Comparison of ENCODE assay signal across 1 cellular context in the genomic region with DNA sequence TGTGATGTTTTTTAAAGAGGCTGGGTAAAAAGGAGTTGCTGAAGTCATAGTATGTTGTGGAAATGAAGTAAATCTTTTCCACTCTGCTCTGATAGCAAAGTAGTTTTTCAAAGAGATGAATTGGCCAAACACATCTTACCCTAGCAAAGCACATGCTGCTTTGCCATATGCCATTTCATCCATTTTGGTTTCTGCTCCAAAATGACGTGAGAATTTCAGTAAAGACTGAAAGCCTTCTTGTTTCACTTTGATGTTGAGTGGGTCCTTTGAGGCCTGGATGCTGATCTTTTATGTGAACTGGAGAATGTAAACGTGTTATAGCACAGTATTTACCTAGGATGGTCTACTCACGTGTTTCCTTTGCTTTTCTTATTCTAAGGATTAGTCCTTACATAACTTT.
TF ChIP-seq lines count a peak whose summit lies in the region.

No MANE protein-coding gene starts in this region.

TF ChIP-seq in WTC11, 78 proteins besides CTCF, POLR2A, EP300 and RAD21 (continued from another document):
- TF ChIP-seq, protein P1, sequence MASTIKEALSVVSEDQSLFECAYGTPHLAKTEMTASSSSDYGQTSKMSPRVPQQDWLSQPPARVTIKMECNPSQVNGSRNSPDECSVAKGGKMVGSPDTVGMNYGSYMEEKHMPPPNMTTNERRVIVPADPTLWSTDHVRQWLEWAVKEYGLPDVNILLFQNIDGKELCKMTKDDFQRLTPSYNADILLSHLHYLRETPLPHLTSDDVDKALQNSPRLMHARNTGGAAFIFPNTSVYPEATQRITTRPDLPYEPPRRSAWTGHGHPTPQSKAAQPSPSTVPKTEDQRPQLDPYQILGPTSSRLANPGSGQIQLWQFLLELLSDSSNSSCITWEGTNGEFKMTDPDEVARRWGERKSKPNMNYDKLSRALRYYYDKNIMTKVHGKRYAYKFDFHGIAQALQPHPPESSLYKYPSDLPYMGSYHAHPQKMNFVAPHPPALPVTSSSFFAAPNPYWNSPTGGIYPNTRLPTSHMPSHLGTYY (CRISPR knock-in tag; IDR thresholded peaks at IDR 0.05), result no peak
- TF ChIP-seq, protein P2, sequence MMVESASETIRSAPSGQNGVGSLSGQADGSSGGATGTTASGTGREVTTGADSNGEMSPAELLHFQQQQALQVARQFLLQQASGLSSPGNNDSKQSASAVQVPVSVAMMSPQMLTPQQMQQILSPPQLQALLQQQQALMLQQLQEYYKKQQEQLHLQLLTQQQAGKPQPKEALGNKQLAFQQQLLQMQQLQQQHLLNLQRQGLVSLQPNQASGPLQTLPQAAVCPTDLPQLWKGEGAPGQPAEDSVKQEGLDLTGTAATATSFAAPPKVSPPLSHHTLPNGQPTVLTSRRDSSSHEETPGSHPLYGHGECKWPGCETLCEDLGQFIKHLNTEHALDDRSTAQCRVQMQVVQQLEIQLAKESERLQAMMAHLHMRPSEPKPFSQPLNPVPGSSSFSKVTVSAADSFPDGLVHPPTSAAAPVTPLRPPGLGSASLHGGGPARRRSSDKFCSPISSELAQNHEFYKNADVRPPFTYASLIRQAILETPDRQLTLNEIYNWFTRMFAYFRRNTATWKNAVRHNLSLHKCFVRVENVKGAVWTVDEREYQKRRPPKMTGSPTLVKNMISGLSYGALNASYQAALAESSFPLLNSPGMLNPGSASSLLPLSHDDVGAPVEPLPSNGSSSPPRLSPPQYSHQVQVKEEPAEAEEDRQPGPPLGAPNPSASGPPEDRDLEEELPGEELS (CRISPR knock-in tag; IDR thresholded peaks at IDR 0.05), result no peak
- TF ChIP-seq, protein P3, sequence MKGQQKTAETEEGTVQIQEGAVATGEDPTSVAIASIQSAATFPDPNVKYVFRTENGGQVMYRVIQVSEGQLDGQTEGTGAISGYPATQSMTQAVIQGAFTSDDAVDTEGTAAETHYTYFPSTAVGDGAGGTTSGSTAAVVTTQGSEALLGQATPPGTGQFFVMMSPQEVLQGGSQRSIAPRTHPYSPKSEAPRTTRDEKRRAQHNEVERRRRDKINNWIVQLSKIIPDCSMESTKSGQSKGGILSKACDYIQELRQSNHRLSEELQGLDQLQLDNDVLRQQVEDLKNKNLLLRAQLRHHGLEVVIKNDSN (CRISPR knock-in tag; IDR thresholded peaks at IDR 0.05), result no peak
- no peak for TF ChIP-seq GRHL2 (CRISPR knock-in tag; IDR thresholded peaks at IDR 0.05; ENCODE audit: insufficient replicate concordance, severe bottlenecking)
- TF ChIP-seq, protein P4, sequence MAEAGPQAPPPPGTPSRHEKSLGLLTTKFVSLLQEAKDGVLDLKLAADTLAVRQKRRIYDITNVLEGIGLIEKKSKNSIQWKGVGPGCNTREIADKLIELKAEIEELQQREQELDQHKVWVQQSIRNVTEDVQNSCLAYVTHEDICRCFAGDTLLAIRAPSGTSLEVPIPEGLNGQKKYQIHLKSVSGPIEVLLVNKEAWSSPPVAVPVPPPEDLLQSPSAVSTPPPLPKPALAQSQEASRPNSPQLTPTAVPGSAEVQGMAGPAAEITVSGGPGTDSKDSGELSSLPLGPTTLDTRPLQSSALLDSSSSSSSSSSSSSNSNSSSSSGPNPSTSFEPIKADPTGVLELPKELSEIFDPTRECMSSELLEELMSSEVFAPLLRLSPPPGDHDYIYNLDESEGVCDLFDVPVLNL (CRISPR knock-in tag; IDR thresholded peaks at IDR 0.05; ENCODE audit: borderline replicate concordance, low read depth), result no peak
